ENCODE assay signal across 10 cellular contexts in the genomic region with DNA sequence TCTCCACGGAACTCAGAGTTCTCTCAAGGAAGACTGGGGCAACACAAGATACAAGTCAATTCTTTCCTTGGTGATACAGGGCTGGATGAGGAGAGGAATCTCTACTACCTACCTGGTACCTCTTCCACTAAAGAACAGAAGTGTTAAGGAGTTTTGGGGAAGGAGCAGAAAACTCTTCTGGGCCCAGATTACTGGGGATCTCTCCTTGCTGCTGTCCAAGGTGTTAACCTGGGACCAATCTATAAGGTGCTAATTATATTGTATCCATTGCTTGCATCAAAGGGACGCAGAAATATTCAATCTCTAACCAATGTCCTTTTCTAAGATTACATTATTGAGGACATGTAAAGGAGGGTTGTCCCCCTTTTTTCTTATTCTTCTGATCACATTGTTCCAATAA.
"Had no signal": no experiment of that assay in that cellular context is flagged by ENCODE, and none has a peak within 500 bp of the region (broad histone marks: within the 10 kb centered on the region; RNA-seq: fewer than 3 reads in every experiment).

No MANE protein-coding gene starts in this region.

- H3K27ac Mint-ChIP-seq: H9, IgD-negative memory B cell had no signal

- H2AFZ ChIP-seq: GM23248 had no signal

- H3K27ac ChIP-seq: GM23248 had no signal

- DNase-seq: GM23248, H9, HCEC 1CT, Kasumi-1, KG1 had no signal

- H3K4me3 Mint-ChIP-seq: H9, IgD-negative memory B cell had no signal

- FAIRE-seq: H1, H54, HTR-8/SVneo, K562 had no signal

- H3K9ac ChIP-seq: GM23248 had no signal

- H3K4me3 ChIP-seq: GM23248, K562 had no signal

- H3K4me1 Mint-ChIP-seq: H9, IgD-negative memory B cell had no signal

- H3K27me3 Mint-ChIP-seq: IgD-negative memory B cell had no signal

- H3K36me3 Mint-ChIP-seq: IgD-negative memory B cell had no signal

- ATAC-seq: K562 had no signal

- H3K9me3 Mint-ChIP-seq: H9 had no signal
